11 cellular contexts compared by ENCODE assay signal in the genomic region with DNA sequence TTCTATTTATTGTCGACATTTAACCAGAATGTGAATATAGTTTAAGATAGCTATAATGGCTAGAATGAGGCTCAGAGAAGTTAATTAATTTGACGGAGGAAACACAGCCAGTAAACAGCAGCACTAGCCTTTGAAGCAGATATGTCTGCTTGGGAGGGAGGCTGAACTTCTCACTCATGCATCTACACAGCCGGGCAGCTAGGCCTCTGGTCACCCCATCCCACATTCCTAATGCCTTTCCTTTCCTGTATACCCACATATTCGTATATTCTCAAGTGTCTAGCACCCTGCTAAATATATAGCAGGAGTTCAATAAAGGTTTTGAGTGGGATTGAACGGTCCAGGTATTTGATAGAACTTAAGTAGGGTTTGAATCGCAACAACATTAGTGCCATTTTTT.
"Had no signal": no experiment of that assay in that cellular context is flagged by ENCODE, and none has a peak within 500 bp of the region (broad histone marks: within the 10 kb centered on the region; RNA-seq: fewer than 3 reads in every experiment).

No MANE protein-coding gene starts in this region.

- FAIRE-seq: H1, H54 had no signal

- H3K9me3 ChIP-seq: HAP-1 had no signal

- H3K27ac ChIP-seq: GM23248 had no signal

- H3K36me3 ChIP-seq: HAP-1 had no signal

- H3K4me3 ChIP-seq: GM23248, GM23338, HAP-1 had no signal

- H3K9me3 Mint-ChIP-seq: GM23338 had no signal

- H3K4me2 ChIP-seq: GM23338 had no signal

- H3K27ac Mint-ChIP-seq: GM23338, H9, HFFc6 had no signal

- DNase-seq: GM23248, GOT3, H7, H9, HCEC 1CT, HFFc6 had no signal

- ATAC-seq: GM23338, HCT116 had no signal

- H3K4me3 Mint-ChIP-seq: GM23338, H9, HFFc6 had no signal

- H3K4me1 ChIP-seq: HAP-1 had no signal
